21 cellular contexts compared by ENCODE assay signal in the genomic region with DNA sequence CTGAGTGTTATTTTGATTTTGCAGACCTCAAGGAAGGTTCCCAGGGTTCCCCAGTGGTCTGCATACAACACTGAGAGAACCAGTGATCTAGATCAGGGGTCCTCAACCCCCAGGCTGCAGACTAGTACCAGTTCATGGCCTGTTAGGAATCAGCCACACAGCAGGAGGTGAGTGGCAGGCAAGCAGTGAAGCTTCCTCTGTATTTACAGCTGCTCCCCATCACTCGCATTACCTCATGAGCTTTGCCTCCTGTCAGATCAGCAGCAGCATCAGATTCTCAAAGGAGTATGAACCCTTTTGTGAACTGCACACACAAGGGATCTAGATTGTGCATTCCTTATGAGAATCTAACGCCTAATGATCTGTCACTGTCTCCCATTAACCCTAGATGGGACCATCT. TPM values are rescaled to one million over a fixed set of nuclear protein-coding genes. Genes with fewer than 3 reads are reported as not detected.
"Had no signal": no experiment of that assay in that cellular context is flagged by ENCODE, and none has a peak within 500 bp of the region (broad histone marks: within the 10 kb centered on the region; RNA-seq: fewer than 3 reads in every experiment).

No MANE protein-coding gene starts in this region.

- ATAC-seq: heart left ventricle; left cardiac atrium; lower lobe of right lung; naive thymus-derived CD8-positive, alpha-beta T cell; psoas muscle; right lobe of liver had no signal

- H3K27ac Mint-ChIP-seq: memory B cell; naive thymus-derived CD8-positive, alpha-beta T cell; type B pancreatic cell had no signal

- H3K9me3 Mint-ChIP-seq: memory B cell, type B pancreatic cell had no signal

- H3K4me3 ChIP-seq: coronary artery, heart left ventricle, left ventricle myocardium inferior, lower lobe of right lung, psoas muscle, right lobe of liver, uterus had no signal

- H3K36me3 ChIP-seq: heart left ventricle, left ventricle myocardium inferior, lower lobe of right lung, neutrophil, right lobe of liver, uterus had no signal

- H3K27ac ChIP-seq: coronary artery, heart left ventricle, left ventricle myocardium inferior, lower lobe of right lung, neutrophil, psoas muscle, right lobe of liver, uterus had no signal

- FAIRE-seq: kidney had no signal

- H3K4me1 Mint-ChIP-seq: memory B cell; naive thymus-derived CD8-positive, alpha-beta T cell had no signal

- H3K4me3 Mint-ChIP-seq: memory B cell; naive thymus-derived CD8-positive, alpha-beta T cell; type B pancreatic cell had no signal

- H3K4me1 ChIP-seq: lower lobe of right lung, psoas muscle, right lobe of liver, uterus had no signal

- H3K27me3 Mint-ChIP-seq: memory B cell, type B pancreatic cell had no signal

- DNase-seq: cerebellar nuclear complex; effector CD4-positive, alpha-beta T cell; foreskin melanocyte; heart left ventricle; hippocampal formation; kidney; left cardiac atrium; left ventricle myocardium inferior; lower lobe of right lung; naive thymus-derived CD8-positive, alpha-beta T cell; psoas muscle; retina; right lobe of liver; stimulated activated CD4-positive, alpha-beta T cell treated with anti-CD3 and anti-CD28 coated beads, Interleukin-2, amount 100 ng/mL, for 24 hours; stimulated activated naive CD4-positive, alpha-beta T cell treated with Interleukin-2 at 50 U/mL for 16 hours; uterus had no signal

- H3K36me3 Mint-ChIP-seq: memory B cell had no signal

- H3K27me3 ChIP-seq: heart left ventricle, neutrophil, right lobe of liver, uterus had no signal

- H3K9me3 ChIP-seq: heart left ventricle, left ventricle myocardium inferior, lower lobe of right lung, neutrophil, psoas muscle, right lobe of liver, uterus had no signal

RNA-seq across cellular contexts. Expression of gene EDNRA, which starts 28.5 kb away (rescaled TPM):
- total RNA-seq: dermis microvascular lymphatic vessel endothelial cell; naive thymus-derived CD8-positive, alpha-beta T cell had no signal
- polyA plus RNA-seq: naive thymus-derived CD8-positive, alpha-beta T cell had no signal
